1 cellular context compared by ENCODE assay signal in the genomic region with DNA sequence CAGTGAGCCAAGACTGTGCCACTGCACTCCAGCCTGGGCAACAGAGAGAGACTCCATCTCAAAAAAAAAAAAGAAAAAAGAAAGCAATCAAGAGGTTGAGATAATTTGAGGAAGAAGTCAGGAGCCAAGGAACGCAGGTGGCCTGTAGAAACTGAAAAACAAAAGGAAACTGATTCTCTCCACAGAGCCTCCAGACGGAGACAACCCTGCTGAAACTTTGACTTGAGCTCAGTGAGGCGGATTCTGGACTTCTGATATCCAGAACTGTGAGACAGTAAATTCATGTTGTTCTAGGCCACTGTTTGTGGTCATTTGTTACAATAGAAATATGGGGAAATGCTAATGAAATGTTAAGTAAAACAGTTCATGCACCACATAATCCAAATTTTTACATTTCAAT.
TF ChIP-seq lines count a peak whose summit lies in the region.

No MANE protein-coding gene starts in this region.

TF ChIP-seq in GM23338, 12 proteins besides CTCF, POLR2A, EP300 and RAD21 (continued from another document):
- no peak for TF ChIP-seq POLR2AphosphoS5 (IDR thresholded peaks at IDR 0.05; ENCODE audit: low read depth)
- no peak for TF ChIP-seq NANOG (IDR thresholded peaks at IDR 0.05; ENCODE audit: borderline replicate concordance)
- TF ChIP-seq, protein P1, sequence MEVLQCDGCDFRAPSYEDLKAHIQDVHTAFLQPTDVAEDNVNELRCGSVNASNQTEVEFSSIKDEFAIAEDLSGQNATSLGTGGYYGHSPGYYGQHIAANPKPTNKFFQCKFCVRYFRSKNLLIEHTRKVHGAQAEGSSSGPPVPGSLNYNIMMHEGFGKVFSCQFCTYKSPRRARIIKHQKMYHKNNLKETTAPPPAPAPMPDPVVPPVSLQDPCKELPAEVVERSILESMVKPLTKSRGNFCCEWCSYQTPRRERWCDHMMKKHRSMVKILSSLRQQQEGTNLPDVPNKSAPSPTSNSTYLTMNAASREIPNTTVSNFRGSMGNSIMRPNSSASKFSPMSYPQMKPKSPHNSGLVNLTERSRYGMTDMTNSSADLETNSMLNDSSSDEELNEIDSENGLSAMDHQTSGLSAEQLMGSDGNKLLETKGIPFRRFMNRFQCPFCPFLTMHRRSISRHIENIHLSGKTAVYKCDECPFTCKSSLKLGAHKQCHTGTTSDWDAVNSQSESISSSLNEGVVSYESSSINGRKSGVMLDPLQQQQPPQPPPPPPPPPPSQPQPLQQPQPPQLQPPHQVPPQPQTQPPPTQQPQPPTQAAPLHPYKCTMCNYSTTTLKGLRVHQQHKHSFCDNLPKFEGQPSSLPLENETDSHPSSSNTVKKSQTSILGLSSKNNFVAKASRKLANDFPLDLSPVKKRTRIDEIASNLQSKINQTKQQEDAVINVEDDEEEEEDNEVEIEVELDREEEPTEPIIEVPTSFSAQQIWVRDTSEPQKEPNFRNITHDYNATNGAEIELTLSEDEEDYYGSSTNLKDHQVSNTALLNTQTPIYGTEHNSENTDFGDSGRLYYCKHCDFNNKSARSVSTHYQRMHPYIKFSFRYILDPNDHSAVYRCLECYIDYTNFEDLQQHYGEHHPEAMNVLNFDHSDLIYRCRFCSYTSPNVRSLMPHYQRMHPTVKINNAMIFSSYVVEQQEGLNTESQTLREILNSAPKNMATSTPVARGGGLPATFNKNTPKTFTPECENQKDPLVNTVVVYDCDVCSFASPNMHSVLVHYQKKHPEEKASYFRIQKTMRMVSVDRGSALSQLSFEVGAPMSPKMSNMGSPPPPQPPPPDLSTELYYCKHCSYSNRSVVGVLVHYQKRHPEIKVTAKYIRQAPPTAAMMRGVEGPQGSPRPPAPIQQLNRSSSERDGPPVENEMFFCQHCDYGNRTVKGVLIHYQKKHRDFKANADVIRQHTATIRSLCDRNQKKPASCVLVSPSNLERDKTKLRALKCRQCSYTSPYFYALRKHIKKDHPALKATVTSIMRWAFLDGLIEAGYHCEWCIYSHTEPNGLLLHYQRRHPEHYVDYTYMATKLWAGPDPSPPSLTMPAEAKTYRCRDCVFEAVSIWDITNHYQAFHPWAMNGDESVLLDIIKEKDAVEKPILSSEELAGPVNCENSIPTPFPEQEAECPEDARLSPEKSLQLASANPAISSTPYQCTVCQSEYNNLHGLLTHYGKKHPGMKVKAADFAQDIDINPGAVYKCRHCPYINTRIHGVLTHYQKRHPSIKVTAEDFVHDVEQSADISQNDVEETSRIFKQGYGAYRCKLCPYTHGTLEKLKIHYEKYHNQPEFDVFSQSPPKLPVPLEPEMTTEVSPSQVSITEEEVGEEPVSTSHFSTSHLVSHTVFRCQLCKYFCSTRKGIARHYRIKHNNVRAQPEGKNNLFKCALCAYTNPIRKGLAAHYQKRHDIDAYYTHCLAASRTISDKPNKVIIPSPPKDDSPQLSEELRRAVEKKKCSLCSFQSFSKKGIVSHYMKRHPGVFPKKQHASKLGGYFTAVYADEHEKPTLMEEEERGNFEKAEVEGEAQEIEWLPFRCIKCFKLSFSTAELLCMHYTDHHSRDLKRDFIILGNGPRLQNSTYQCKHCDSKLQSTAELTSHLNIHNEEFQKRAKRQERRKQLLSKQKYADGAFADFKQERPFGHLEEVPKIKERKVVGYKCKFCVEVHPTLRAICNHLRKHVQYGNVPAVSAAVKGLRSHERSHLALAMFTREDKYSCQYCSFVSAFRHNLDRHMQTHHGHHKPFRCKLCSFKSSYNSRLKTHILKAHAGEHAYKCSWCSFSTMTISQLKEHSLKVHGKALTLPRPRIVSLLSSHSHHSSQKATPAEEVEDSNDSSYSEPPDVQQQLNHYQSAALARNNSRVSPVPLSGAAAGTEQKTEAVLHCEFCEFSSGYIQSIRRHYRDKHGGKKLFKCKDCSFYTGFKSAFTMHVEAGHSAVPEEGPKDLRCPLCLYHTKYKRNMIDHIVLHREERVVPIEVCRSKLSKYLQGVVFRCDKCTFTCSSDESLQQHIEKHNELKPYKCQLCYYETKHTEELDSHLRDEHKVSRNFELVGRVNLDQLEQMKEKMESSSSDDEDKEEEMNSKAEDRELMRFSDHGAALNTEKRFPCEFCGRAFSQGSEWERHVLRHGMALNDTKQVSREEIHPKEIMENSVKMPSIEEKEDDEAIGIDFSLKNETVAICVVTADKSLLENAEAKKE (CRISPR knock-in tag; IDR thresholded peaks at IDR 0.05), result no peak
- TF ChIP-seq CREB1 (CRISPR knock-in tag; IDR thresholded peaks at IDR 0.05; ENCODE audit: low read depth), result no peak
- TF ChIP-seq, protein P2, sequence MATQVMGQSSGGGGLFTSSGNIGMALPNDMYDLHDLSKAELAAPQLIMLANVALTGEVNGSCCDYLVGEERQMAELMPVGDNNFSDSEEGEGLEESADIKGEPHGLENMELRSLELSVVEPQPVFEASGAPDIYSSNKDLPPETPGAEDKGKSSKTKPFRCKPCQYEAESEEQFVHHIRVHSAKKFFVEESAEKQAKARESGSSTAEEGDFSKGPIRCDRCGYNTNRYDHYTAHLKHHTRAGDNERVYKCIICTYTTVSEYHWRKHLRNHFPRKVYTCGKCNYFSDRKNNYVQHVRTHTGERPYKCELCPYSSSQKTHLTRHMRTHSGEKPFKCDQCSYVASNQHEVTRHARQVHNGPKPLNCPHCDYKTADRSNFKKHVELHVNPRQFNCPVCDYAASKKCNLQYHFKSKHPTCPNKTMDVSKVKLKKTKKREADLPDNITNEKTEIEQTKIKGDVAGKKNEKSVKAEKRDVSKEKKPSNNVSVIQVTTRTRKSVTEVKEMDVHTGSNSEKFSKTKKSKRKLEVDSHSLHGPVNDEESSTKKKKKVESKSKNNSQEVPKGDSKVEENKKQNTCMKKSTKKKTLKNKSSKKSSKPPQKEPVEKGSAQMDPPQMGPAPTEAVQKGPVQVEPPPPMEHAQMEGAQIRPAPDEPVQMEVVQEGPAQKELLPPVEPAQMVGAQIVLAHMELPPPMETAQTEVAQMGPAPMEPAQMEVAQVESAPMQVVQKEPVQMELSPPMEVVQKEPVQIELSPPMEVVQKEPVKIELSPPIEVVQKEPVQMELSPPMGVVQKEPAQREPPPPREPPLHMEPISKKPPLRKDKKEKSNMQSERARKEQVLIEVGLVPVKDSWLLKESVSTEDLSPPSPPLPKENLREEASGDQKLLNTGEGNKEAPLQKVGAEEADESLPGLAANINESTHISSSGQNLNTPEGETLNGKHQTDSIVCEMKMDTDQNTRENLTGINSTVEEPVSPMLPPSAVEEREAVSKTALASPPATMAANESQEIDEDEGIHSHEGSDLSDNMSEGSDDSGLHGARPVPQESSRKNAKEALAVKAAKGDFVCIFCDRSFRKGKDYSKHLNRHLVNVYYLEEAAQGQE (IDR thresholded peaks at IDR 0.05; ENCODE audit: unreplicated experiment), result no peak
- no peak for TF ChIP-seq JUNB (IDR thresholded peaks at IDR 0.05; ENCODE audit: unreplicated experiment)
- TF ChIP-seq EZH2phosphoT487 (IDR thresholded peaks at IDR 0.05; ENCODE audit: unreplicated experiment), result no peak
- TF ChIP-seq, protein P3, sequence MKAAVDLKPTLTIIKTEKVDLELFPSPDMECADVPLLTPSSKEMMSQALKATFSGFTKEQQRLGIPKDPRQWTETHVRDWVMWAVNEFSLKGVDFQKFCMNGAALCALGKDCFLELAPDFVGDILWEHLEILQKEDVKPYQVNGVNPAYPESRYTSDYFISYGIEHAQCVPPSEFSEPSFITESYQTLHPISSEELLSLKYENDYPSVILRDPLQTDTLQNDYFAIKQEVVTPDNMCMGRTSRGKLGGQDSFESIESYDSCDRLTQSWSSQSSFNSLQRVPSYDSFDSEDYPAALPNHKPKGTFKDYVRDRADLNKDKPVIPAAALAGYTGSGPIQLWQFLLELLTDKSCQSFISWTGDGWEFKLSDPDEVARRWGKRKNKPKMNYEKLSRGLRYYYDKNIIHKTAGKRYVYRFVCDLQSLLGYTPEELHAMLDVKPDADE (IDR thresholded peaks at IDR 0.05), result no peak
TF ChIP-seq in GM23338: peak in this region for 0.
